ENCODE assay signal across 8 cellular contexts in genomic region chr20:62386383-62387218, GRCh38. TPM values are rescaled to one million over a fixed set of nuclear protein-coding genes. Genes with fewer than 3 reads are reported as not detected.
A peak's percentile ranks its signal among the peaks of the same experiment; 100 is the strongest.
DNase-seq lines count a peak whose midpoint lies in the region; ATAC-seq, FAIRE-seq and TF ChIP-seq lines count a peak whose summit lies in the region.

TSS of gene RPS21 (plus strand) at chr20:62387103. CDS start at chr20:62387339, 236 bp downstream.

- peak within 1 kb of the TSS; percentile 95 for H3K4me3 Mint-ChIP-seq in astrocyte (ENCODE audit: unreplicated experiment)

- TF ChIP-seq CTCF in astrocyte (IDR thresholded peaks at IDR 0.05; ENCODE audit: insufficient read depth, low read depth, low read length) (no peak), hepatocyte (IDR thresholded peaks at IDR 0.05; ENCODE audit: poor library complexity) (no peak), retinal pigment epithelial cell (conservative IDR thresholded peaks at IDR 0.05; ENCODE audit: low read depth, low read length) (no peak)

- no peaks in the 10 kb centered on the region for H3K9me2 ChIP-seq in hepatocyte (replicated peaks; ENCODE audit: insufficient read depth)

- H3K27me3 ChIP-seq in astrocyte (ENCODE audit: insufficient read depth, low read length), result no peaks in the 10 kb centered on the region
- no peaks in the 10 kb centered on the region for H3K27me3 ChIP-seq in hepatocyte

- peaks cover 61% of the 10 kb centered on the region for H4K20me1 ChIP-seq in astrocyte (ENCODE audit: insufficient read depth, low read length)
- peaks cover 11% of the 10 kb centered on the region for H4K20me1 ChIP-seq in hepatocyte (ENCODE audit: insufficient read depth, poor library complexity, severe bottlenecking)

- H3K36me3 Mint-ChIP-seq in astrocyte (ENCODE audit: low read depth, unreplicated experiment), result peaks cover 9% of the 10 kb centered on the region

- FAIRE-seq in astrocyte (lab: Jason Lieb, UNC), result no peak

- H3K4me1 Mint-ChIP-seq in astrocyte (ENCODE audit: low read depth, unreplicated experiment), result peaks cover 15% of the 10 kb centered on the region

- H3K9ac ChIP-seq in astrocyte (ENCODE audit: low read length), result peak within 1 kb of the TSS; percentile 94

- peak within 1 kb of the TSS; percentile 92 for H3K27ac Mint-ChIP-seq in astrocyte (ENCODE audit: unreplicated experiment)

- H3K4me2 ChIP-seq in astrocyte (ENCODE audit: low read length) (peak within 1 kb of the TSS; percentile 98), hepatocyte (peak within 1 kb of the TSS; percentile 99)

- peak within 1 kb of the TSS; percentile 78 for H2AFZ ChIP-seq in astrocyte (ENCODE audit: low read depth, low read length)
- peak within 1 kb of the TSS; percentile 77 for H2AFZ ChIP-seq in hepatocyte

- whole genome bisulfite sequencing in hepatocyte (ENCODE audit: low lambda C conversion rate, missing lambda C conversion rate), result 1% methylated on average over 61 of the region's 83 CpGs

- DNase-seq in NCI-H187 (lab: John Stamatoyannopoulos, UW) (peak; percentile 48 to 87), T-helper 22 cell (ENCODE audit: low read depth) (peak; percentile 88), astrocyte (ENCODE audit: low read depth) (peak; percentile 79), hepatocyte (ENCODE audit: low spot score) (peak; percentile 96), retinal pigment epithelial cell (ENCODE audit: low read depth) (no peak), cortex of kidney (lab: John Stamatoyannopoulos, UW) (no peak)

- H3K27ac ChIP-seq in astrocyte (ENCODE audit: low read depth, low read length) (peak within 1 kb of the TSS; percentile 91), hepatocyte (peak within 1 kb of the TSS; percentile 95)

- ATAC-seq in GM18502 (IDR thresholded peaks at IDR 0.05; ENCODE audit: poor library complexity, unreplicated experiment), result peak; percentile 78
- ATAC-seq in HG02943 (IDR thresholded peaks at IDR 0.05; ENCODE audit: low read depth, unreplicated experiment), result peak; percentile 79

- H3K36me3 ChIP-seq in astrocyte (ENCODE audit: insufficient read depth, low read length) (peaks cover 18% of the 10 kb centered on the region), hepatocyte (replicated peaks; ENCODE audit: insufficient read depth, low read depth) (peaks cover 7% of the 10 kb centered on the region)

- H3K9me3 Mint-ChIP-seq in astrocyte (ENCODE audit: unreplicated experiment), result peaks cover 2% of the 10 kb centered on the region

- peak within 1 kb of the TSS; percentile 91 for H3K4me3 ChIP-seq in astrocyte (ENCODE audit: insufficient read depth, low read depth, low read length)
- H3K4me3 ChIP-seq in hepatocyte, result peak within 1 kb of the TSS; percentile 96
- H3K4me3 ChIP-seq in retinal pigment epithelial cell (ENCODE audit: low read length), result peak within 1 kb of the TSS; percentile 95

- peaks cover 17% of the 10 kb centered on the region for H3K4me1 ChIP-seq in astrocyte (ENCODE audit: insufficient read depth, low read length)
- H3K4me1 ChIP-seq in hepatocyte (ENCODE audit: insufficient read depth), result peaks cover 15% of the 10 kb centered on the region

- H3K27me3 Mint-ChIP-seq in astrocyte (ENCODE audit: low read depth, unreplicated experiment), result no peaks in the 10 kb centered on the region

- peaks cover 53% of the 10 kb centered on the region for H3K79me2 ChIP-seq in astrocyte (ENCODE audit: insufficient read depth, low read length)
- H3K79me2 ChIP-seq in hepatocyte, result peaks cover 52% of the 10 kb centered on the region

- no peaks in the 10 kb centered on the region for H3K9me3 ChIP-seq in astrocyte (ENCODE audit: insufficient read depth, low read depth, low read length)
- H3K9me3 ChIP-seq in hepatocyte (ENCODE audit: low read depth), result no peaks in the 10 kb centered on the region

RNA-seq across cellular contexts. Expression of gene RPS21, which starts in this region (rescaled TPM):
- total RNA-seq in astrocyte (1,126 and 1,251 TPM in 2 replicates), hepatocyte (1,754 and 2,772 TPM in 2 replicates)
- 444 and 460 TPM in 2 replicates for polyA plus RNA-seq in hepatocyte

Comparison
In these comparisons a context has a peak if more than half of its experiments do, and no peak if none do; other contexts are left out.
1. DNase-seq: peak in NCI-H187 (2 of 2), T-helper 22 cell (single experiment), astrocyte (single experiment) and hepatocyte (single experiment); none in retinal pigment epithelial cell (single experiment) and cortex of kidney (single experiment).
2. Peak in every context shown above with its lines, with median percentiles within 50 percentile points of each other: H3K4me3 ChIP-seq.